ENCODE assay signal across 20 cellular contexts in genomic region chr1:230165526-230165925, GRCh38.
DNase-seq lines count a peak whose midpoint lies in the region; ATAC-seq, FAIRE-seq and TF ChIP-seq lines count a peak whose summit lies in the region.
"Had no signal": no experiment of that assay in that cellular context is flagged by ENCODE, and none has a peak within 500 bp of the region (broad histone marks: within the 10 kb centered on the region; RNA-seq: fewer than 3 reads in every experiment).

No MANE protein-coding gene starts in this region.

- peak overlapping the region; percentile 31 for H3K27ac Mint-ChIP-seq in activated B cell treated with CpG ODN at 0.5 μM for 24 hours
- H3K27ac Mint-ChIP-seq: IgD-negative memory B cell had no signal

- H3K4me1 ChIP-seq in left ventricle myocardium inferior (peaks cover 42% of the 10 kb centered on the region), pancreas (peaks cover 0 to 43% (median 32%) of the 10 kb centered on the region in 3 donors), small intestine (ENCODE audit: control insufficient read depth in 2 of 2, insufficient read depth in 1 of 2, low read depth in 1 of 2, low read length in 1 of 2) (peaks cover 2 to 11% of the 10 kb centered on the region in 2 donors)

- FAIRE-seq in pancreas (lab: Jason Lieb, UNC) (no peak), small intestine (lab: Jason Lieb, UNC) (no peak)
- FAIRE-seq: HTR-8/SVneo had no signal

- POLR2A ChIA-PET in activated B cell treated with CpG ODN at 0.5 μM for 24 hours (lab: Charles Lee), result interaction anchor here (0.8 to 1.0 kb wide), 3 partner anchors 17 to 55 kb away, joined by 3 to 5 read pairs (median 4); no protein-coding TSS in a partner anchor

- CTCF ChIA-PET in activated B cell treated with CpG ODN at 0.5 μM for 24 hours (lab: Charles Lee), result interaction anchor here (0.9 to 2.2 kb wide), 5 partner anchors 14 to 503 kb away, joined by 3 to 9 read pairs (median 3); no protein-coding TSS in a partner anchor

- H3K4me3 Mint-ChIP-seq in activated B cell treated with CpG ODN at 0.5 μM for 24 hours, result no peak overlapping the region
- H3K4me3 Mint-ChIP-seq: CD4-positive, CD25-positive, alpha-beta regulatory T cell; IgD-negative memory B cell had no signal

- H3K4me1 Mint-ChIP-seq in activated B cell treated with CpG ODN at 0.5 μM for 24 hours, result peaks cover 83% of the 10 kb centered on the region

- H3K27me3 Mint-ChIP-seq in activated B cell treated with CpG ODN at 0.5 μM for 24 hours, result no peaks in the 10 kb centered on the region
- H3K27me3 Mint-ChIP-seq: CD4-positive, CD25-positive, alpha-beta regulatory T cell; IgD-negative memory B cell had no signal

- H3K27ac ChIP-seq in left ventricle myocardium inferior (replicated peaks) (no peak overlapping the region), pancreas (peak overlapping the region in 1 of 4 donors; percentile 42), small intestine (ENCODE audit: low read depth in 1 of 2, low read length in 1 of 2) (no peak overlapping the region)
- H3K27ac ChIP-seq: HL-60, SJCRH30 had no signal

- TF ChIP-seq CTCF in left ventricle myocardium inferior (IDR thresholded peaks at IDR 0.05; ENCODE audit: borderline replicate concordance) (no peak), activated B cell treated with CpG ODN at 0.5 μM for 24 hours (IDR thresholded peaks at IDR 0.05) (no peak), pancreas (IDR thresholded peaks at IDR 0.05) (no peak)

- WGBS in pancreas, 2 donors, result 38 to 41% methylated on average over 4 of the region's 4 CpGs
- WGBS in small intestine, 3 donors, result 90 to 94% (median 92%) methylated on average over 4 of the region's 4 CpGs

- no peaks in the 10 kb centered on the region for H3K36me3 ChIP-seq in left ventricle myocardium inferior
- H3K36me3 ChIP-seq in pancreas, result no peaks in the 10 kb centered on the region
- no peaks in the 10 kb centered on the region for H3K36me3 ChIP-seq in small intestine (ENCODE audit: control insufficient read depth in 2 of 2, insufficient read depth in 2 of 2, low read length in 2 of 2)
- H3K36me3 ChIP-seq: SJCRH30 had no signal

- H3K36me3 Mint-ChIP-seq in activated B cell treated with CpG ODN at 0.5 μM for 24 hours (ENCODE audit: low read depth), result peaks cover 14% of the 10 kb centered on the region
- H3K36me3 Mint-ChIP-seq: CD4-positive, CD25-positive, alpha-beta regulatory T cell; IgD-negative memory B cell had no signal

- intact Hi-C loops in left ventricle myocardium superior (cut with micrococcal nuclease), result no loop called here
- intact Hi-C loops in left ventricle myocardium inferior (cut with micrococcal nuclease), result no loop called here
- intact Hi-C loops in activated B cell treated with CpG ODN at 0.5 μM for 24 hours (cut with micrococcal nuclease), result loop anchor here (5.0 kb wide), 3 partner anchors 47 to 308 kb away; no protein-coding TSS in a partner anchor
- intact Hi-C loops in pancreas (cut with DNase I), result no loop called here

- H3K9me3 ChIP-seq in left ventricle myocardium inferior (replicated peaks) (no peaks in the 10 kb centered on the region), pancreas (no peaks in the 10 kb centered on the region), small intestine (ENCODE audit: control insufficient read depth, low read depth) (no peaks in the 10 kb centered on the region)
- H3K9me3 ChIP-seq: Caco-2, SJCRH30 had no signal

- H3K4me3 ChIP-seq in left ventricle myocardium inferior, result no peak overlapping the region
- H3K4me3 ChIP-seq in pancreas, result no peak overlapping the region
- H3K4me3 ChIP-seq in small intestine (ENCODE audit: low read depth in 1 of 2, low read length in 2 of 2), result no peak overlapping the region
- H3K4me3 ChIP-seq: SJCRH30 had no signal

- ATAC-seq in left ventricle myocardium superior, result peak; percentile 53
- ATAC-seq in activated B cell treated with CpG ODN at 0.5 μM for 24 hours (ENCODE audit: low read depth), result no peak
- ATAC-seq in pancreas, result peak; percentile 52 to 80 (median 69)

- no peaks in the 10 kb centered on the region for H3K9me3 Mint-ChIP-seq in activated B cell treated with CpG ODN at 0.5 μM for 24 hours
- H3K9me3 Mint-ChIP-seq: CD4-positive, CD25-positive, alpha-beta regulatory T cell; IgD-negative memory B cell had no signal

- DNase-seq in left ventricle myocardium superior (no peak), left ventricle myocardium inferior (no peak), activated B cell treated with CpG ODN at 0.5 μM for 24 hours (no peak), pancreas (peak in 3 of 6 donors; percentile 35 to 65 (median 48)), small intestine (no peak), NCI-H146 (lab: John Stamatoyannopoulos, UW) (no peak), SW 1271 (lab: John Stamatoyannopoulos, UW) (no peak)
- DNase-seq: ACHN; AML-193; Caco-2; CD4-positive, CD25-positive, alpha-beta regulatory T cell; DMS53; H7; NCI-H187 treated with DMSO at 0.1 percent for 48 hours; NCI-H446; RPMI8226; SJCRH30 had no signal

- H3K27me3 ChIP-seq in left ventricle myocardium inferior (ENCODE audit: low read depth), result no peaks in the 10 kb centered on the region
- no peaks in the 10 kb centered on the region for H3K27me3 ChIP-seq in pancreas
- H3K27me3 ChIP-seq in small intestine (ENCODE audit: control insufficient read depth in 2 of 2, insufficient read depth in 2 of 2, low read length in 2 of 2), result no peaks in the 10 kb centered on the region
- H3K27me3 ChIP-seq: SJCRH30 had no signal
